2 cellular contexts compared by ENCODE assay signal in genomic region chr19:51365211-51366049, GRCh38.
TF ChIP-seq lines count a peak whose summit lies in the region.

No MANE protein-coding gene starts in this region.

TF ChIP-seq in GM12891, 5 proteins besides CTCF, POLR2A, EP300 and RAD21:
- TF ChIP-seq POLR2AphosphoS5 (IDR thresholded peaks at IDR 0.05; ENCODE audit: low read depth, low read length) (no peak), PAX5 (IDR thresholded peaks at IDR 0.05; ENCODE audit: insufficient read depth, low read length, severe bottlenecking) (no peak), SPI1 (IDR thresholded peaks at IDR 0.05; ENCODE audit: low read depth, low read length) (no peak), TAF1 (IDR thresholded peaks at IDR 0.05; ENCODE audit: low read depth, low read length) (no peak), POU2F2 (IDR thresholded peaks at IDR 0.05; ENCODE audit: low read depth, low read length) (no peak)

TF ChIP-seq in endothelial cell of umbilical vein, 7 proteins besides CTCF, POLR2A, EP300 and RAD21:
- TF ChIP-seq GATA2 (IDR thresholded peaks at IDR 0.05; ENCODE audit: insufficient read depth, insufficient read length, low read depth, low read length) (no peak), MYC (IDR thresholded peaks at IDR 0.05; ENCODE audit: low read depth, low read length) (no peak), JUN (IDR thresholded peaks at IDR 0.05; ENCODE audit: borderline replicate concordance, insufficient read depth, insufficient read length, low read depth) (no peak), POLR2AphosphoS5 (IDR thresholded peaks at IDR 0.05; ENCODE audit: insufficient read depth, low read depth, low read length) (no peak), MAX (IDR thresholded peaks at IDR 0.05; ENCODE audit: insufficient read depth, insufficient read length) (no peak), EZH2 (IDR thresholded peaks at IDR 0.05; ENCODE audit: borderline replicate concordance, low read depth, low read length, severe bottlenecking) (no peak), FOS (IDR thresholded peaks at IDR 0.05; ENCODE audit: borderline replicate concordance, insufficient read depth, low read length) (no peak)
